Comparison of ENCODE assay signal across 33 cellular contexts in genomic region chr11:120200677-120201076, GRCh38. TPM values are rescaled to one million over a fixed set of nuclear protein-coding genes. Genes with fewer than 3 reads are reported as not detected.
"Had no signal": no experiment of that assay in that cellular context is flagged by ENCODE, and none has a peak within 500 bp of the region (broad histone marks: within the 10 kb centered on the region; RNA-seq: fewer than 3 reads in every experiment).

No MANE protein-coding gene starts in this region.

- H3K27me3 ChIP-seq: ascending aorta had no signal

- H3K27ac Mint-ChIP-seq: activated CD4-positive, alpha-beta T cell treated with anti-CD3 and anti-CD28 coated beads, Interleukin-2, amount 10 ng/mL, durations not matched to agents 24 days and 14 days; activated CD8-positive, alpha-beta T cell treated with anti-CD3 and anti-CD28 coated beads, Interleukin-2, amount 10 ng/mL, durations not matched to agents 7 days and 5 days; activated naive CD4-positive, alpha-beta T cell treated with anti-CD3 and anti-CD28 coated beads, Interleukin-2, amount 50 U/mL, for 24 hours; activated naive CD8-positive, alpha-beta T cell treated with anti-CD3 and anti-CD28 coated beads, Interleukin-2, amount 10 ng/mL, durations not matched to agents 7 days and 5 days; activated T-cell treated with anti-CD3 and anti-CD28 coated beads, Interleukin-2, amount 50 U/mL, for 24 hours; activated T-helper 2 cell treated with anti-CD3 and anti-CD28 coated beads, Interferon-gamma antibody, Interleukin-2, Interleukin-4, amounts not matched to agents 10 μg/mL and 5 μg/mL and 100 μg/mL, durations not matched to agents 14 hours and 24 hours and 36 hours had no signal

- H3K9me3 ChIP-seq: ascending aorta had no signal

- DNase-seq: activated CD4-positive, alpha-beta T cell treated with anti-CD3 and anti-CD28 coated beads, Interleukin-2, amount 10 ng/mL, durations not matched to agents 24 days and 14 days; activated CD4-positive, alpha-beta T cell treated with anti-CD3 and anti-CD28 coated beads, Interleukin-2, amount 50 U/mL, for 4 hours; activated CD8-positive, alpha-beta T cell treated with anti-CD3 and anti-CD28 coated beads, Interleukin-2, amount 10 ng/mL, durations not matched to agents 7 days and 5 days; activated gamma-delta T cell; activated naive CD4-positive, alpha-beta T cell treated with Interleukin-2 at 50 U/mL for 16 hours; activated naive CD8-positive, alpha-beta T cell treated with anti-CD3 and anti-CD28 coated beads, Interleukin-2, amount 10 ng/mL, durations not matched to agents 7 days and 5 days; activated T-cell treated with anti-CD3 and anti-CD28 coated beads, Interleukin-2, amount 50 U/mL, for 24 hours; amygdala; caudate nucleus; cerebellar nuclear complex; Kasumi-1; KG1; NCI-H1092 treated with DMSO at 0.1 percent for 48 hours; NCI-H1417; NCI-H146; NCI-H187; NCI-H2029 treated with DMSO at 0.1 percent for 48 hours; NCI-H2107; NCI-H2171; NCI-H510A; NCI-H526; NCI-H748 treated with DMSO at 0.1 percent for 48 hours; NK-92 treated with Interleukin-12 subunit alpha and Interleukin-12 subunit beta, amount 100 ng/mL, for 24 hours; Right ventricle myocardium superior; SW 1271; T1000; WERI-Rb-1 had no signal

- H3K9me3 Mint-ChIP-seq: activated CD4-positive, alpha-beta T cell treated with anti-CD3 and anti-CD28 coated beads, Interleukin-2, amount 10 ng/mL, durations not matched to agents 24 days and 14 days; activated naive CD4-positive, alpha-beta T cell treated with anti-CD3 and anti-CD28 coated beads, Interleukin-2, amount 50 U/mL, for 24 hours; activated naive CD8-positive, alpha-beta T cell treated with anti-CD3 and anti-CD28 coated beads, Interleukin-2, amount 10 ng/mL, durations not matched to agents 7 days and 5 days; activated T-cell treated with anti-CD3 and anti-CD28 coated beads, Interleukin-2, amount 50 U/mL, for 24 hours; activated T-helper 2 cell treated with anti-CD3 and anti-CD28 coated beads, Interferon-gamma antibody, Interleukin-2, Interleukin-4, amounts not matched to agents 10 μg/mL and 5 μg/mL and 100 μg/mL, durations not matched to agents 14 hours and 24 hours and 36 hours; brain had no signal

- H3K27ac ChIP-seq: ascending aorta, WERI-Rb-1 had no signal

- H3K27me3 Mint-ChIP-seq: activated naive CD4-positive, alpha-beta T cell treated with anti-CD3 and anti-CD28 coated beads, Interleukin-2, amount 50 U/mL, for 24 hours had no signal

- H3K4me1 Mint-ChIP-seq: activated naive CD4-positive, alpha-beta T cell treated with anti-CD3 and anti-CD28 coated beads, Interleukin-2, amount 50 U/mL, for 24 hours; activated naive CD8-positive, alpha-beta T cell treated with anti-CD3 and anti-CD28 coated beads, Interleukin-2, amount 10 ng/mL, durations not matched to agents 7 days and 5 days had no signal

- H3K4me3 Mint-ChIP-seq: activated CD4-positive, alpha-beta T cell treated with anti-CD3 and anti-CD28 coated beads, Interleukin-2, amount 10 ng/mL, durations not matched to agents 24 days and 14 days; activated CD8-positive, alpha-beta T cell treated with anti-CD3 and anti-CD28 coated beads, Interleukin-2, amount 10 ng/mL, durations not matched to agents 7 days and 5 days; activated naive CD4-positive, alpha-beta T cell treated with anti-CD3 and anti-CD28 coated beads, Interleukin-2, amount 50 U/mL, for 24 hours; activated naive CD8-positive, alpha-beta T cell treated with anti-CD3 and anti-CD28 coated beads, Interleukin-2, amount 10 ng/mL, durations not matched to agents 7 days and 5 days; activated T-cell treated with anti-CD3 and anti-CD28 coated beads, Interleukin-2, amount 50 U/mL, for 24 hours had no signal

- H3K4me1 ChIP-seq: ascending aorta had no signal

- H3K36me3 ChIP-seq: ascending aorta, WERI-Rb-1 had no signal

- H3K36me3 Mint-ChIP-seq: activated naive CD4-positive, alpha-beta T cell treated with anti-CD3 and anti-CD28 coated beads, Interleukin-2, amount 50 U/mL, for 24 hours; activated naive CD8-positive, alpha-beta T cell treated with anti-CD3 and anti-CD28 coated beads, Interleukin-2, amount 10 ng/mL, durations not matched to agents 7 days and 5 days; brain had no signal

- H3K4me3 ChIP-seq: ascending aorta had no signal

RNA-seq across cellular contexts. Expression of gene POU2F3, which starts 39.3 kb away (rescaled TPM):
- total RNA-seq: activated CD4-positive, alpha-beta T cell treated with anti-CD3 and anti-CD28 coated beads, Interleukin-2, amount 10 ng/mL, durations not matched to agents 24 days and 14 days; activated CD8-positive, alpha-beta T cell treated with anti-CD3 and anti-CD28 coated beads, Interleukin-2, amount 10 ng/mL, durations not matched to agents 7 days and 5 days; activated naive CD8-positive, alpha-beta T cell treated with anti-CD3 and anti-CD28 coated beads, Interleukin-2, amount 10 ng/mL, durations not matched to agents 7 days and 5 days; activated T-helper 2 cell treated with anti-CD3 and anti-CD28 coated beads, Interferon-gamma antibody, Interleukin-2, Interleukin-4, amounts not matched to agents 10 μg/mL and 5 μg/mL and 100 μg/mL, durations not matched to agents 14 hours and 24 hours and 36 hours; ascending aorta; bronchial epithelial cell; Right ventricle myocardium superior; T-helper 2 cell treated with Interferon-gamma antibody and Interleukin-4, amounts not matched to agents 100 ng/mL and 5 ng/mL, for 36 hours had no signal
